ENCODE assay signal across 21 cellular contexts in the genomic region with DNA sequence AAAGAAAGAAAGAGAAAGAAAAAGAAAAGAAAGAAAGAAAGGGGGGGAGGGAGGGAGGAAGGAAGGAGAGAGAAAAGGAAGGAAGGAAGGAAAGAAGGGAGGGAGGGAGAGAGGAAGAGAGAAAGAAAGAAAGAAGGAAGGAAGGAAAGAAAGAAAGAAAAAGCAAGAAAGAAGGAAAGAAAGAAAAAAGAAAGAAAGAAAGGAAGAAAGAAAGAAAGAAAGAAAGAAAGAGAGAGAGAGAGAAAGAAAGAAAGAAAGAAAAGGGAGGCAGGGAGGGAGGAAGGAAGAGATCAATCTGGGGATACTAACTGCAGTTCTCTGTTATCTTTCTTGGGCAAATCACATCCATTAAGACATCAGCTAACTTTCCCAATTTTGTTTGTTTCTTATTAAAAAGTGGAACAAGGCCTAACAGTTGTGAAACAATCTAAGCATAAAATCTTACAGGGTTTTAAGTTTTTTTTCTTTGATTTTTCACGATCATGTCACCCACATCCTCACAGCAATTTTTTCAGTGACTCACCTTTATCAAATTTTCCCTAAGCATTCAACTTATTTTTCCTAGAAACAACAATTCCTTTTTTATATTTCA. TPM values are rescaled to one million over a fixed set of nuclear protein-coding genes. Genes with fewer than 3 reads are reported as not detected.
DNase-seq lines count a peak whose midpoint lies in the region; ATAC-seq and TF ChIP-seq lines count a peak whose summit lies in the region.
"Had no signal": no experiment of that assay in that cellular context is flagged by ENCODE, and none has a peak within 500 bp of the region (broad histone marks: within the 10 kb centered on the region; RNA-seq: fewer than 3 reads in every experiment).

No MANE protein-coding gene starts in this region.

- TF ChIP-seq CTCF in fibroblast of the aortic adventitia (IDR thresholded peaks at IDR 0.05; ENCODE audit: insufficient read depth, low read length) (no peak), heart right ventricle (IDR thresholded peaks at IDR 0.05) (no peak)

- no peak for DNase-seq in stimulated activated naive CD8-positive, alpha-beta T cell treated with anti-CD3 and anti-CD28 coated beads, Interleukin-15, Interleukin-2, amounts not matched to agents 100 U/mL and 50 U/mL, for 24 hours
- no peak for DNase-seq in activated T-helper 1 cell treated with anti-CD3 and anti-CD28 coated beads, Interleukin-12 subunit alpha, Interleukin-12 subunit beta, Interleukin-2, Interleukin-4 antibody, amounts not matched to agents 30 ng/mL and 10 ng/mL and 1 ng/mL, durations not matched to agents 14 hours and 24 hours and 36 hours (ENCODE audit: low spot score)
- DNase-seq in fibroblast of the aortic adventitia (ENCODE audit: low read depth) (peak; percentile 37), COLO668 (lab: John Stamatoyannopoulos, UW; ENCODE audit: unreplicated experiment) (no peak), left ventricle myocardium superior (no peak), heart right ventricle (no peak)
- DNase-seq: activated CD4-positive, alpha-beta T cell treated with anti-CD3 and anti-CD28 coated beads, Interleukin-2, amount 50 U/mL, for 1 hour; activated effector memory CD4-positive, alpha-beta T cell treated with Interleukin-2 at 50 U/mL for 16 hours; body of pancreas; DMS53; dorsolateral prefrontal cortex; hypothalamus; kidney glomerular epithelial cell; NCI-H526 treated with DMSO at 0.1 percent for 48 hours; stimulated activated CD4-positive, alpha-beta T cell treated with anti-CD3 and anti-CD28 coated beads, Interleukin-4, amount 100 ng/mL, for 24 hours; tibial artery had no signal

- H3K27ac ChIP-seq in heart right ventricle, result peak overlapping the region in 1 of 10 donors; percentile 59
- H3K27ac ChIP-seq: body of pancreas, dorsolateral prefrontal cortex, tibial artery had no signal

- H3K36me3 Mint-ChIP-seq in stimulated activated naive CD8-positive, alpha-beta T cell treated with anti-CD3 and anti-CD28 coated beads, Interleukin-15, Interleukin-2, amounts not matched to agents 100 ng/mL and 50 ng/mL, for 24 hours (ENCODE audit: low read depth), result peaks cover 36% of the 10 kb centered on the region
- peaks cover 50% of the 10 kb centered on the region for H3K36me3 Mint-ChIP-seq in activated T-helper 1 cell treated with anti-CD3 and anti-CD28 coated beads, Interleukin-12 subunit alpha, Interleukin-12 subunit beta, Interleukin-2, Interleukin-4 antibody, amounts not matched to agents 30 ng/mL and 10 ng/mL and 1 ng/mL, durations not matched to agents 14 hours and 24 hours and 36 hours (ENCODE audit: low read depth)

- no peaks in the 10 kb centered on the region for H3K9me3 ChIP-seq in heart right ventricle
- H3K9me3 ChIP-seq: body of pancreas, tibial artery had no signal

- peaks cover 0 to 58% (median 18%) of the 10 kb centered on the region in 9 donors for H3K36me3 ChIP-seq in heart right ventricle

- intact Hi-C loops in activated T-helper 1 cell treated with anti-CD3 and anti-CD28 coated beads, Interleukin-12 subunit alpha, Interleukin-12 subunit beta, Interleukin-2, Interleukin-4 antibody, amounts not matched to agents 30 ng/mL and 10 ng/mL and 1 ng/mL, durations not matched to agents 14 hours and 24 hours and 36 hours (cut with micrococcal nuclease), result no loop called here
- intact Hi-C loops in left ventricle myocardium superior (cut with micrococcal nuclease), result no loop called here
- intact Hi-C loops in heart right ventricle (cut with DNase I), result no loop called here

- H3K27ac Mint-ChIP-seq in stimulated activated naive CD8-positive, alpha-beta T cell treated with anti-CD3 and anti-CD28 coated beads, Interleukin-15, Interleukin-2, amounts not matched to agents 100 ng/mL and 50 ng/mL, for 24 hours, result peak overlapping the region; percentile 89
- H3K27ac Mint-ChIP-seq in activated T-helper 1 cell treated with anti-CD3 and anti-CD28 coated beads, Interleukin-12 subunit alpha, Interleukin-12 subunit beta, Interleukin-2, Interleukin-4 antibody, amounts not matched to agents 30 ng/mL and 10 ng/mL and 1 ng/mL, durations not matched to agents 14 hours and 24 hours and 36 hours, result peak overlapping the region; percentile 81

- H3K4me3 ChIP-seq in fibroblast of the aortic adventitia (ENCODE audit: low read depth, low read length) (no peak overlapping the region), heart right ventricle (no peak overlapping the region)
- H3K4me3 ChIP-seq: body of pancreas, dorsolateral prefrontal cortex, tibial artery had no signal

- H3K9me3 Mint-ChIP-seq in stimulated activated naive CD8-positive, alpha-beta T cell treated with anti-CD3 and anti-CD28 coated beads, Interleukin-15, Interleukin-2, amounts not matched to agents 100 ng/mL and 50 ng/mL, for 24 hours, result no peaks in the 10 kb centered on the region
- H3K9me3 Mint-ChIP-seq in activated T-helper 1 cell treated with anti-CD3 and anti-CD28 coated beads, Interleukin-12 subunit alpha, Interleukin-12 subunit beta, Interleukin-2, Interleukin-4 antibody, amounts not matched to agents 30 ng/mL and 10 ng/mL and 1 ng/mL, durations not matched to agents 14 hours and 24 hours and 36 hours, result no peaks in the 10 kb centered on the region

- no peaks in the 10 kb centered on the region for H3K27me3 ChIP-seq in heart right ventricle
- H3K27me3 ChIP-seq: body of pancreas, dorsolateral prefrontal cortex, tibial artery had no signal

- 79 to 97% methylated on average over 1 of the region's 1 CpG for WGBS in heart right ventricle, 2 donors

- H3K4me1 Mint-ChIP-seq in stimulated activated naive CD8-positive, alpha-beta T cell treated with anti-CD3 and anti-CD28 coated beads, Interleukin-15, Interleukin-2, amounts not matched to agents 100 ng/mL and 50 ng/mL, for 24 hours (ENCODE audit: low read depth), result peaks cover 96% of the 10 kb centered on the region
- peaks cover 92% of the 10 kb centered on the region for H3K4me1 Mint-ChIP-seq in activated T-helper 1 cell treated with anti-CD3 and anti-CD28 coated beads, Interleukin-12 subunit alpha, Interleukin-12 subunit beta, Interleukin-2, Interleukin-4 antibody, amounts not matched to agents 30 ng/mL and 10 ng/mL and 1 ng/mL, durations not matched to agents 14 hours and 24 hours and 36 hours (ENCODE audit: low read depth)

- no peak for ATAC-seq in stimulated activated naive CD8-positive, alpha-beta T cell treated with anti-CD3 and anti-CD28 coated beads, Interleukin-15, Interleukin-2, amounts not matched to agents 100 U/mL and 50 U/mL, for 24 hours
- no peak for ATAC-seq in GM21390 (IDR thresholded peaks at IDR 0.05; ENCODE audit: unreplicated experiment)
- ATAC-seq in left ventricle myocardium superior, result no peak
- no peak for ATAC-seq in heart right ventricle
- ATAC-seq: body of pancreas had no signal

- peaks cover 3 to 80% (median 26%) of the 10 kb centered on the region in 9 donors for H3K4me1 ChIP-seq in heart right ventricle

- no peaks in the 10 kb centered on the region for H3K27me3 Mint-ChIP-seq in stimulated activated naive CD8-positive, alpha-beta T cell treated with anti-CD3 and anti-CD28 coated beads, Interleukin-15, Interleukin-2, amounts not matched to agents 100 ng/mL and 50 ng/mL, for 24 hours
- H3K27me3 Mint-ChIP-seq in activated T-helper 1 cell treated with anti-CD3 and anti-CD28 coated beads, Interleukin-12 subunit alpha, Interleukin-12 subunit beta, Interleukin-2, Interleukin-4 antibody, amounts not matched to agents 30 ng/mL and 10 ng/mL and 1 ng/mL, durations not matched to agents 14 hours and 24 hours and 36 hours (ENCODE audit: insufficient read depth), result no peaks in the 10 kb centered on the region

- no peak overlapping the region for H3K4me3 Mint-ChIP-seq in stimulated activated naive CD8-positive, alpha-beta T cell treated with anti-CD3 and anti-CD28 coated beads, Interleukin-15, Interleukin-2, amounts not matched to agents 100 ng/mL and 50 ng/mL, for 24 hours
- no peak overlapping the region for H3K4me3 Mint-ChIP-seq in activated T-helper 1 cell treated with anti-CD3 and anti-CD28 coated beads, Interleukin-12 subunit alpha, Interleukin-12 subunit beta, Interleukin-2, Interleukin-4 antibody, amounts not matched to agents 30 ng/mL and 10 ng/mL and 1 ng/mL, durations not matched to agents 14 hours and 24 hours and 36 hours

RNA-seq across cellular contexts. Expression of a gene that starts 36.8 kb away (rescaled TPM):
- 60.8 and 64.7 TPM in 2 replicates for total RNA-seq in activated T-helper 1 cell treated with anti-CD3 and anti-CD28 coated beads, Interleukin-12 subunit alpha, Interleukin-12 subunit beta, Interleukin-2, Interleukin-4 antibody, amounts not matched to agents 30 ng/mL and 10 ng/mL and 1 ng/mL, durations not matched to agents 14 hours and 24 hours and 36 hours
- total RNA-seq in fibroblast of the aortic adventitia (ENCODE audit: low replicate concordance) (28.9 and 51.5 TPM in 2 replicates), left ventricle myocardium superior (11.9 TPM), heart right ventricle (10 to 100 TPM in 5 of 10 donors, 1 to 10 TPM in 5; 6.3 to 20.8 (median 10.0) TPM)
- 1 to 10 TPM; 4.7 to 7.6 TPM for polyA plus RNA-seq in heart right ventricle

RNA-seq across cellular contexts. Expression of a gene that starts 51.6 kb away (rescaled TPM):
- total RNA-seq in activated T-helper 1 cell treated with anti-CD3 and anti-CD28 coated beads, Interleukin-12 subunit alpha, Interleukin-12 subunit beta, Interleukin-2, Interleukin-4 antibody, amounts not matched to agents 30 ng/mL and 10 ng/mL and 1 ng/mL, durations not matched to agents 14 hours and 24 hours and 36 hours, result not detected in 2 replicates
- total RNA-seq in fibroblast of the aortic adventitia (ENCODE audit: low replicate concordance), result not detected in 2 replicates
- total RNA-seq in left ventricle myocardium superior, result not detected
- total RNA-seq in heart right ventricle, result not detected
- not detected for polyA plus RNA-seq in heart right ventricle
- total RNA-seq: body of pancreas, dorsolateral prefrontal cortex, fibroblast of lung, osteoblast, SK-MEL-5 had no signal
